12 cellular contexts compared by ENCODE assay signal in the genomic region with DNA sequence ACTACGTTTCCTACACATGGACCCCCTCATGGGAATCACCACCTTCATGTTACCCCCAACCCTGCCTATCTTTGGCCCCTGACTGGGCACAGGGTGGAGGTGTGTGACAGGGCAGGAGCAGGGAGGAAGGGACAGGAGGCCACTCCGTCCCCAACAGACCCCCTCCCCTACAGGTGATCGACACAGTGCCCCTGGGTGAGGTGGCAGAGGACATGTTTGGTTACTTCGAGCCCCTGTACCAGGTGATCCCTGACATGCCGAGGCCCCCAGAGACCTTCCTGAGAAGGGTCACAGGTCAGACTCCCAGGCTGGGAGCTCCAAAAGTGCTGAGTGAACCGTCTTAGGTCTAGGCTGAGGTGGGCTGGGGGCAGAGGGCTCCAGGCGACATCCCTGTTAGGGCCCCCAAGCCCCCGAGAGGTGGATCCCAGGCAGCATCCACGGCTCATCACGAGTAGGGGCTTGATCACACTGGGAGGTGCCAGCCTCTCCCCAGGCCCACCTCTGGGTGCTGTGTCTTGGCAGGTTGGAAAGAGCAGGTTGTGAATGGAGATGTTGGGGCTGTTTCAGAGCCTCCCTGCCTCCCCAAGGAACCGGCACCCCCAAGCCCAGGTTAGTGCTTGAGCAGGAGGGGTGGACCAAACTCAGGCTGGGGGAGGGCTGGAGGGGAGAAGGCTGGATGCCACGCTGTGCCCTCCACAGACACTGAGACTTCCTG. TPM values are rescaled to one million over a fixed set of nuclear protein-coding genes. Genes with fewer than 3 reads are reported as not detected.
DNase-seq lines count a peak whose midpoint lies in the region; ATAC-seq and TF ChIP-seq lines count a peak whose summit lies in the region.
"Had no signal": no experiment of that assay in that cellular context is flagged by ENCODE, and none has a peak within 500 bp of the region (broad histone marks: within the 10 kb centered on the region; RNA-seq: fewer than 3 reads in every experiment).

No MANE protein-coding gene starts in this region.

- TF ChIP-seq CTCF in PC-3 (conservative IDR thresholded peaks at IDR 0.05; ENCODE audit: low read depth, low read length) (no peak), esophagus muscularis mucosa (IDR thresholded peaks at IDR 0.05) (no peak), progenitor cell of endocrine pancreas (IDR thresholded peaks at IDR 0.05; ENCODE audit: unreplicated experiment) (no peak)

- H3K79me2 ChIP-seq in PC-3 (ENCODE audit: low read length), result peaks cover 8% of the 10 kb centered on the region

- intact Hi-C loops in activated CD4-positive, alpha-beta T cell treated with anti-CD3 and anti-CD28 coated beads, Interleukin-2, amount 10 ng/mL, durations not matched to agents 24 days and 14 days (cut with micrococcal nuclease), result no loop called here
- intact Hi-C loops in PC-3 (cut with micrococcal nuclease), result loop anchor here (10.0 kb wide), 1 partner anchor 178 kb away; the partner anchor contains the start of gene MAP3K14
- intact Hi-C loops in esophagus muscularis mucosa (cut with DNase I), result loop anchor here (5.0 kb wide), 1 partner anchor 250 kb away; no protein-coding TSS in a partner anchor

- H3K27me3 ChIP-seq in PC-3 (ENCODE audit: low read length) (no peaks in the 10 kb centered on the region), esophagus muscularis mucosa (no peaks in the 10 kb centered on the region)
- H3K27me3 ChIP-seq: SJCRH30 had no signal

- H3K4me3 Mint-ChIP-seq in activated CD4-positive, alpha-beta T cell treated with anti-CD3 and anti-CD28 coated beads, Interleukin-2, amount 10 ng/mL, durations not matched to agents 24 days and 14 days, result peak overlapping the region; percentile 88
- peak overlapping the region; percentile 75 for H3K4me3 Mint-ChIP-seq in progenitor cell of endocrine pancreas (ENCODE audit: low read depth)

- POLR2A ChIA-PET in PC-3 (lab: Charles Lee; ENCODE audit: unreplicated experiment), result no interaction called here

- no peak for DNase-seq in activated CD4-positive, alpha-beta T cell treated with anti-CD3 and anti-CD28 coated beads, Interleukin-2, amount 10 ng/mL, durations not matched to agents 24 days and 14 days
- DNase-seq in activated CD4-positive, alpha-beta T cell treated with anti-CD3 and anti-CD28 coated beads for 4 hours, result no peak
- no peak for DNase-seq in PC-3
- DNase-seq in esophagus muscularis mucosa (ENCODE audit: extremely low spot score), result no peak
- no peak for DNase-seq in progenitor cell of endocrine pancreas (ENCODE audit: low spot score, unreplicated experiment)
- no peak for DNase-seq in AML-193 (lab: John Stamatoyannopoulos, UW)
- DNase-seq in NCI-H2107 (lab: John Stamatoyannopoulos, UW), result no peak
- DNase-seq in NCI-H2107 treated with DMSO at 0.1 percent for 48 hours (lab: John Stamatoyannopoulos, UW; ENCODE audit: unreplicated experiment), result no peak
- DNase-seq: NCI-H146, SJCRH30 had no signal

- H3K9me3 Mint-ChIP-seq in activated CD4-positive, alpha-beta T cell treated with anti-CD3 and anti-CD28 coated beads, Interleukin-2, amount 10 ng/mL, durations not matched to agents 24 days and 14 days, result no peaks in the 10 kb centered on the region
- H3K9me3 Mint-ChIP-seq in progenitor cell of endocrine pancreas (ENCODE audit: low read depth), result no peaks in the 10 kb centered on the region

- H2AFZ ChIP-seq in PC-3 (ENCODE audit: low read length), result no peak overlapping the region

- H4K20me1 ChIP-seq in PC-3 (ENCODE audit: low read length), result no peaks in the 10 kb centered on the region

- H3K27ac Mint-ChIP-seq in activated CD4-positive, alpha-beta T cell treated with anti-CD3 and anti-CD28 coated beads, Interleukin-2, amount 10 ng/mL, durations not matched to agents 24 days and 14 days, result no peak overlapping the region
- no peak overlapping the region for H3K27ac Mint-ChIP-seq in progenitor cell of endocrine pancreas

- no peak for TF ChIP-seq POLR2A in esophagus muscularis mucosa (IDR thresholded peaks at IDR 0.05; ENCODE audit: low read depth)

- H3K9ac ChIP-seq in PC-3 (ENCODE audit: low read length), result no peak overlapping the region

- BruUV-seq in PC-3 (replicated peaks; lab: Mats Ljungman, UMichigan), result no TSS peak

- peaks cover 3% of the 10 kb centered on the region for H3F3A ChIP-seq in PC-3 (ENCODE audit: low read length, unreplicated experiment)

- peaks cover 11% of the 10 kb centered on the region for H3K4me1 Mint-ChIP-seq in activated CD4-positive, alpha-beta T cell treated with anti-CD3 and anti-CD28 coated beads, Interleukin-2, amount 10 ng/mL, durations not matched to agents 24 days and 14 days
- peaks cover 3% of the 10 kb centered on the region for H3K4me1 Mint-ChIP-seq in progenitor cell of endocrine pancreas (ENCODE audit: low read depth)

- H3K27me3 Mint-ChIP-seq in activated CD4-positive, alpha-beta T cell treated with anti-CD3 and anti-CD28 coated beads, Interleukin-2, amount 10 ng/mL, durations not matched to agents 24 days and 14 days, result no peaks in the 10 kb centered on the region
- H3K27me3 Mint-ChIP-seq in progenitor cell of endocrine pancreas, result no peaks in the 10 kb centered on the region

- no peak for ATAC-seq in PC-3
- ATAC-seq: HCT116, right cardiac atrium had no signal

- TF ChIP-seq EP300 in esophagus muscularis mucosa (IDR thresholded peaks at IDR 0.05), result no peak

- H3K4me1 ChIP-seq in PC-3 (ENCODE audit: insufficient read depth, low read length) (peaks cover 9% of the 10 kb centered on the region), esophagus muscularis mucosa (peaks cover 16 to 34% (median 25%) of the 10 kb centered on the region in 4 donors)

- H3K36me3 Mint-ChIP-seq in activated CD4-positive, alpha-beta T cell treated with anti-CD3 and anti-CD28 coated beads, Interleukin-2, amount 10 ng/mL, durations not matched to agents 24 days and 14 days (ENCODE audit: low read depth), result peaks cover 8% of the 10 kb centered on the region
- H3K36me3 Mint-ChIP-seq in progenitor cell of endocrine pancreas (ENCODE audit: insufficient read depth), result peaks cover 5% of the 10 kb centered on the region

- H3K4me3 ChIP-seq in PC-3 (ENCODE audit: low read length), result no peak overlapping the region
- peak overlapping the region in 1 of 4 donors; percentile 96 for H3K4me3 ChIP-seq in esophagus muscularis mucosa
- H3K4me3 ChIP-seq: SJCRH30 had no signal

- WGBS in esophagus muscularis mucosa, result 82% methylated on average over 10 of the region's 12 CpGs

- H3K9me2 ChIP-seq in PC-3 (replicated peaks; ENCODE audit: low read length), result no peaks in the 10 kb centered on the region

- CTCF ChIA-PET in PC-3 (lab: Charles Lee), result interaction anchor here (0.6 to 2.1 kb wide), 3 partner anchors 13 to 219 kb away, joined by 3 to 153 read pairs (median 3); partner anchors contain the start of gene HEXIM1

- H3K4me2 ChIP-seq in PC-3 (ENCODE audit: low read length), result peak overlapping the region; percentile 91; the same call in 1 of the 2 replicates

- no peaks in the 10 kb centered on the region for H3K9me3 ChIP-seq in PC-3 (ENCODE audit: low read length)
- H3K9me3 ChIP-seq in esophagus muscularis mucosa, result no peaks in the 10 kb centered on the region
- H3K9me3 ChIP-seq: SJCRH30 had no signal

- H3K36me3 ChIP-seq in PC-3 (ENCODE audit: low read depth, low read length), result no peaks in the 10 kb centered on the region
- H3K36me3 ChIP-seq in esophagus muscularis mucosa, result peaks cover 0 to 31% (median 17%) of the 10 kb centered on the region in 4 donors
- H3K36me3 ChIP-seq: SJCRH30 had no signal

- H3K27ac ChIP-seq in PC-3 (ENCODE audit: low read length) (no peak overlapping the region), esophagus muscularis mucosa (replicated peaks in 1 of 4) (peak overlapping the region in 3 of 4 donors; percentile 91 to 93 (median 92))
- H3K27ac ChIP-seq: SJCRH30 had no signal

RNA-seq across cellular contexts. Expression of gene ACBD4, which starts 1.5 kb away (rescaled TPM):
- 13.5 and 14.7 TPM in 2 replicates for total RNA-seq in activated CD4-positive, alpha-beta T cell treated with anti-CD3 and anti-CD28 coated beads, Interleukin-2, amount 10 ng/mL, durations not matched to agents 24 days and 14 days
- total RNA-seq in PC-3 (2014; rRNA removed) (12.9 and 17.3 TPM in 2 replicates), esophagus muscularis mucosa (10 to 100 TPM; 20.9 to 34.8 (median 23.5) TPM), progenitor cell of endocrine pancreas (14.1 and 15.7 TPM in 2 replicates)

RNA-seq across cellular contexts. Expression of gene PLCD3, which starts 4.7 kb away (rescaled TPM):
- total RNA-seq in activated CD4-positive, alpha-beta T cell treated with anti-CD3 and anti-CD28 coated beads, Interleukin-2, amount 10 ng/mL, durations not matched to agents 24 days and 14 days, result 4.9 and 5.8 TPM in 2 replicates
- total RNA-seq in PC-3 (2014; rRNA removed) (35.1 and 55.3 TPM in 2 replicates), esophagus muscularis mucosa (100 to 1,000 TPM in 2 of 4 donors, 10 to 100 TPM in 2; 49.4 to 154 (median 106) TPM), progenitor cell of endocrine pancreas (23.4 and 26.7 TPM in 2 replicates)

RNA-seq across cellular contexts. Expression of gene HEXIM1, which starts 11.3 kb away (rescaled TPM):
- 47.3 and 48.0 TPM in 2 replicates for total RNA-seq in activated CD4-positive, alpha-beta T cell treated with anti-CD3 and anti-CD28 coated beads, Interleukin-2, amount 10 ng/mL, durations not matched to agents 24 days and 14 days
- total RNA-seq in PC-3 (2014; rRNA removed) (47.3 and 59.0 TPM in 2 replicates), esophagus muscularis mucosa (10 to 100 TPM; 32.1 to 58.2 (median 45.3) TPM), progenitor cell of endocrine pancreas (32.9 and 33.3 TPM in 2 replicates)

RNA-seq across cellular contexts. Expression of gene HEXIM2, which starts 24.7 kb away (rescaled TPM):
- 6.7 and 7.0 TPM in 2 replicates for total RNA-seq in activated CD4-positive, alpha-beta T cell treated with anti-CD3 and anti-CD28 coated beads, Interleukin-2, amount 10 ng/mL, durations not matched to agents 24 days and 14 days
- total RNA-seq in PC-3 (2014; rRNA removed), result 19.9 and 30.5 TPM in 2 replicates
- total RNA-seq in esophagus muscularis mucosa, result 1 to 10 TPM; 4.0 to 8.4 (median 7.0) TPM
- total RNA-seq in progenitor cell of endocrine pancreas, result 9.3 and 11.9 TPM in 2 replicates
